In genomic region chr14:101360045-101360931, GRCh38 we compare ENCODE assay signal across 10 cellular contexts.
A peak's percentile ranks its signal among the peaks of the same experiment; 100 is the strongest.
DNase-seq lines count a peak whose midpoint lies in the region; ATAC-seq and TF ChIP-seq lines count a peak whose summit lies in the region.
"Had no signal": no experiment of that assay in that cellular context is flagged by ENCODE, and none has a peak within 500 bp of the region (broad histone marks: within the 10 kb centered on the region; RNA-seq: fewer than 3 reads in every experiment).

No MANE protein-coding gene starts in this region.

- POLR2A ChIA-PET in activated CD8-positive, alpha-beta T cell treated with anti-CD3 and anti-CD28 coated beads, Interleukin-2, amount 10 ng/mL, durations not matched to agents 7 days and 5 days (lab: Charles Lee) = no interaction called here
- POLR2A ChIA-PET in activated CD8-positive, alpha-beta T cell treated with anti-CD3 and anti-CD28 coated beads for 36 hours (lab: Charles Lee) = no interaction called here

- intact Hi-C loops in activated CD8-positive, alpha-beta T cell treated with anti-CD3 and anti-CD28 coated beads for 36 hours (cut with micrococcal nuclease) = no loop called here
- intact Hi-C loops in Right ventricle myocardium superior (cut with DNase I) (no loop called here), uterus (cut with DNase I; ENCODE audit: low total_unique reads) (loop anchor here (10.0 kb wide), 1 partner anchor 115 kb away; no protein-coding TSS in a partner anchor)

- peaks cover 10% of the 10 kb centered on the region for H3K9me3 Mint-ChIP-seq in activated CD8-positive, alpha-beta T cell treated with anti-CD3 and anti-CD28 coated beads, Interleukin-2, amount 10 ng/mL, durations not matched to agents 7 days and 5 days (ENCODE audit: insufficient read depth)
- H3K9me3 Mint-ChIP-seq in activated CD8-positive, alpha-beta T cell treated with anti-CD3 and anti-CD28 coated beads for 36 hours = no peaks in the 10 kb centered on the region
- peaks cover 32% of the 10 kb centered on the region for H3K9me3 Mint-ChIP-seq in neural progenitor cell

- H3K36me3 ChIP-seq in neural progenitor cell = no peaks in the 10 kb centered on the region
- H3K36me3 ChIP-seq in uterus = no peaks in the 10 kb centered on the region
- H3K36me3 ChIP-seq: neutrophil had no signal

- no peak for ATAC-seq in activated CD8-positive, alpha-beta T cell treated with anti-CD3 and anti-CD28 coated beads, Interleukin-2, amount 10 ng/mL, durations not matched to agents 7 days and 5 days
- no peak for ATAC-seq in activated CD8-positive, alpha-beta T cell treated with anti-CD3 and anti-CD28 coated beads for 36 hours
- peak; percentile 76 for ATAC-seq in Right ventricle myocardium superior (ENCODE audit: poor library complexity)
- no peak for ATAC-seq in esophagus mucosa
- no peak for ATAC-seq in HG03280 (IDR thresholded peaks at IDR 0.05; ENCODE audit: unreplicated experiment)
- ATAC-seq: HCT116 had no signal

- H3K36me3 Mint-ChIP-seq in activated CD8-positive, alpha-beta T cell treated with anti-CD3 and anti-CD28 coated beads, Interleukin-2, amount 10 ng/mL, durations not matched to agents 7 days and 5 days (ENCODE audit: low read depth) = no peaks in the 10 kb centered on the region
- H3K36me3 Mint-ChIP-seq in activated CD8-positive, alpha-beta T cell treated with anti-CD3 and anti-CD28 coated beads for 36 hours (ENCODE audit: low read depth) = no peaks in the 10 kb centered on the region
- peaks cover 2% of the 10 kb centered on the region for H3K36me3 Mint-ChIP-seq in neural progenitor cell

- peaks cover 11% of the 10 kb centered on the region for H3F3A ChIP-seq in neural progenitor cell (ENCODE audit: low read depth)

- H3K4me3 ChIP-seq in neural progenitor cell (no peak overlapping the region), uterus (no peak overlapping the region)

- H3K9me3 ChIP-seq in neural progenitor cell (ENCODE audit: low read depth) = no peaks in the 10 kb centered on the region
- no peaks in the 10 kb centered on the region for H3K9me3 ChIP-seq in uterus
- H3K9me3 ChIP-seq: neutrophil had no signal

- no peaks in the 10 kb centered on the region for H3K79me2 ChIP-seq in neural progenitor cell (ENCODE audit: low read depth)

- no peak overlapping the region for H2AFZ ChIP-seq in neural progenitor cell (replicated peaks)

- H3K27me3 ChIP-seq in neural progenitor cell = no peaks in the 10 kb centered on the region
- H3K27me3 ChIP-seq in uterus = no peaks in the 10 kb centered on the region

- CTCF ChIA-PET in activated CD8-positive, alpha-beta T cell treated with anti-CD3 and anti-CD28 coated beads, Interleukin-2, amount 10 ng/mL, durations not matched to agents 7 days and 5 days (lab: Charles Lee) = no interaction called here
- CTCF ChIA-PET in activated CD8-positive, alpha-beta T cell treated with anti-CD3 and anti-CD28 coated beads for 36 hours (lab: Charles Lee) = no interaction called here

- TF ChIP-seq CTCF in activated CD8-positive, alpha-beta T cell treated with anti-CD3 and anti-CD28 coated beads for 36 hours (IDR thresholded peaks at IDR 0.05) = no peak
- TF ChIP-seq CTCF in neural progenitor cell (IDR thresholded peaks at IDR 0.05) (no peak), uterus (IDR thresholded peaks at IDR 0.05) (no peak)

- no peak overlapping the region for H3K27ac ChIP-seq in neural progenitor cell
- H3K27ac ChIP-seq in uterus = peak overlapping the region; percentile 94 to 95
- H3K27ac ChIP-seq in substantia nigra (ENCODE audit: low read depth, low read length, poor library complexity, severe bottlenecking) = no peak overlapping the region
- H3K27ac ChIP-seq: neutrophil had no signal

- H3K4me1 ChIP-seq in neural progenitor cell = peaks cover 31% of the 10 kb centered on the region
- H3K4me1 ChIP-seq in uterus = peaks cover 26 to 28% of the 10 kb centered on the region in 2 donors

- TF ChIP-seq POLR2A in uterus (IDR thresholded peaks at IDR 0.05) = no peak

- no peaks in the 10 kb centered on the region for H3K4me1 Mint-ChIP-seq in activated CD8-positive, alpha-beta T cell treated with anti-CD3 and anti-CD28 coated beads, Interleukin-2, amount 10 ng/mL, durations not matched to agents 7 days and 5 days (ENCODE audit: low read depth)
- no peaks in the 10 kb centered on the region for H3K4me1 Mint-ChIP-seq in activated CD8-positive, alpha-beta T cell treated with anti-CD3 and anti-CD28 coated beads for 36 hours (ENCODE audit: low read depth)
- H3K4me1 Mint-ChIP-seq in neural progenitor cell = peaks cover 46% of the 10 kb centered on the region

- no peak overlapping the region for H3K4me3 Mint-ChIP-seq in activated CD8-positive, alpha-beta T cell treated with anti-CD3 and anti-CD28 coated beads, Interleukin-2, amount 10 ng/mL, durations not matched to agents 7 days and 5 days
- no peak overlapping the region for H3K4me3 Mint-ChIP-seq in activated CD8-positive, alpha-beta T cell treated with anti-CD3 and anti-CD28 coated beads for 36 hours
- peak overlapping the region; percentile 51 for H3K4me3 Mint-ChIP-seq in neural progenitor cell

- DNase-seq in activated CD8-positive, alpha-beta T cell treated with anti-CD3 and anti-CD28 coated beads, Interleukin-2, amount 10 ng/mL, durations not matched to agents 7 days and 5 days = peak; percentile 1
- DNase-seq in activated CD8-positive, alpha-beta T cell treated with anti-CD3 and anti-CD28 coated beads for 36 hours = no peak
- DNase-seq in Right ventricle myocardium superior (peak; percentile 72), neural progenitor cell (ENCODE audit: low spot score) (no peak), uterus (peak; percentile 79 to 91), substantia nigra (lab: John Stamatoyannopoulos, UW) (no peak)

- H3K27ac Mint-ChIP-seq in activated CD8-positive, alpha-beta T cell treated with anti-CD3 and anti-CD28 coated beads, Interleukin-2, amount 10 ng/mL, durations not matched to agents 7 days and 5 days = no peak overlapping the region
- H3K27ac Mint-ChIP-seq in activated CD8-positive, alpha-beta T cell treated with anti-CD3 and anti-CD28 coated beads for 36 hours = no peak overlapping the region
- H3K27ac Mint-ChIP-seq in neural progenitor cell = no peak overlapping the region

- peaks cover 5% of the 10 kb centered on the region for H3K27me3 Mint-ChIP-seq in activated CD8-positive, alpha-beta T cell treated with anti-CD3 and anti-CD28 coated beads, Interleukin-2, amount 10 ng/mL, durations not matched to agents 7 days and 5 days (ENCODE audit: low read depth)
- H3K27me3 Mint-ChIP-seq in activated CD8-positive, alpha-beta T cell treated with anti-CD3 and anti-CD28 coated beads for 36 hours = peaks cover 7% of the 10 kb centered on the region
- H3K27me3 Mint-ChIP-seq in neural progenitor cell (ENCODE audit: insufficient read depth, low read depth) = peaks cover 16% of the 10 kb centered on the region

- peaks cover 8% of the 10 kb centered on the region for H4K20me1 ChIP-seq in neural progenitor cell (ENCODE audit: low read depth)

- H3K4me2 ChIP-seq in neural progenitor cell = peak overlapping the region; percentile 4

- no peak overlapping the region for H3K9ac ChIP-seq in neural progenitor cell

Comparison
In these comparisons a context has a peak if more than half of its experiments do, and no peak if none do; other contexts are left out.
1. DNase-seq: peak in activated CD8-positive, alpha-beta T cell treated with anti-CD3 and anti-CD28 coated beads, Interleukin-2, amount 10 ng/mL, durations not matched to agents 7 days and 5 days (single experiment), Right ventricle myocardium superior (single experiment) and uterus (2 of 2); none in activated CD8-positive, alpha-beta T cell treated with anti-CD3 and anti-CD28 coated beads for 36 hours (single experiment), neural progenitor cell (single experiment) and substantia nigra (0 of 49).
2. H3K27ac ChIP-seq: peak in uterus (2 of 2); none in neural progenitor cell (single experiment) and substantia nigra (single experiment).